13 cellular contexts compared by ENCODE assay signal in the genomic region with DNA sequence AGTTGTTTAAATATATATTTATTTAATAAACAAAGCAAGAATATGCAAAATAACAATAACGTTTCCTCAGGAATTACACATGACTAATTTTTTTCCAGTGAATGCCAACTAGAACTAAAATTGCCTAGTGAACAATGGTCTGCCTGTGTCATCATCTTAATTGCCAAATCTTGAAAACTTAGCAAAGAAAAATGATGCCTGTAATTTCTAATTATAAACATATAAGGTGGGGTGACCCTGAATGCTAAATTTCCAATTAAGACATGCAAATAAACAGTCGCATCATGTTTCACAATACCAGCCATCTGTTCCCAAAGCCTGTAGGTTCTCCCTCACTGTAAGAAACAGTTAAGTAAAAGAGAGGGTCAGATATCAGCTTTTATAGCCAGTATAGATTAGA.
"Had no signal": no experiment of that assay in that cellular context is flagged by ENCODE, and none has a peak within 500 bp of the region (broad histone marks: within the 10 kb centered on the region; RNA-seq: fewer than 3 reads in every experiment).

No MANE protein-coding gene starts in this region.

- H3K27me3 Mint-ChIP-seq: activated CD4-positive, alpha-beta T cell treated with anti-CD3 and anti-CD28 coated beads for 36 hours; activated naive CD4-positive, alpha-beta T cell treated with anti-CD3 and anti-CD28 coated beads, Interleukin-2, amount 50 U/mL, for 24 hours had no signal

- H3K4me3 Mint-ChIP-seq: activated CD4-positive, alpha-beta memory T cell treated with anti-CD3 and anti-CD28 coated beads, Interleukin-2, amount 10 ng/mL, durations not matched to agents 7 days and 5 days; activated CD4-positive, alpha-beta T cell treated with anti-CD3 and anti-CD28 coated beads for 36 hours; activated naive CD4-positive, alpha-beta T cell treated with anti-CD3 and anti-CD28 coated beads, Interleukin-2, amount 50 U/mL, for 24 hours; activated T-cell treated with anti-CD3 and anti-CD28 coated beads, Interleukin-2, amount 50 U/mL, for 4 hours had no signal

- H3K36me3 Mint-ChIP-seq: activated naive CD4-positive, alpha-beta T cell treated with anti-CD3 and anti-CD28 coated beads, Interleukin-2, amount 50 U/mL, for 24 hours had no signal

- H3K27ac Mint-ChIP-seq: activated CD4-positive, alpha-beta memory T cell treated with anti-CD3 and anti-CD28 coated beads, Interleukin-2, amount 10 ng/mL, durations not matched to agents 7 days and 5 days; activated CD4-positive, alpha-beta T cell treated with anti-CD3 and anti-CD28 coated beads for 36 hours; activated naive CD4-positive, alpha-beta T cell treated with anti-CD3 and anti-CD28 coated beads, Interleukin-2, amount 50 U/mL, for 24 hours had no signal

- ATAC-seq: activated CD4-positive, alpha-beta T cell treated with anti-CD3 and anti-CD28 coated beads for 36 hours; activated T-cell treated with anti-CD3 and anti-CD28 coated beads, Interleukin-2, amount 50 U/mL, for 4 hours; upper lobe of right lung had no signal

- DNase-seq: activated CD4-positive, alpha-beta memory T cell treated with anti-CD3 and anti-CD28 coated beads, Interleukin-2, amount 10 ng/mL, durations not matched to agents 7 days and 5 days; activated CD4-positive, alpha-beta T cell treated with anti-CD3 and anti-CD28 coated beads for 36 hours; activated effector memory CD4-positive, alpha-beta T cell treated with anti-CD3 and anti-CD28 coated beads, Interleukin-2, amount 50 U/mL, for 16 hours; activated T-cell treated with anti-CD3 and anti-CD28 coated beads, Interleukin-2, amount 50 U/mL, for 4 hours; head of caudate nucleus; midbrain; sigmoid colon; spleen; upper lobe of right lung had no signal

- FAIRE-seq: frontal cortex had no signal

- H3K4me3 ChIP-seq: prostate gland, sigmoid colon, spleen, thoracic aorta, upper lobe of right lung had no signal
